Comparison of ENCODE assay signal across 17 cellular contexts in genomic region chr7:23475579-23475844, GRCh38. TPM values are rescaled to one million over a fixed set of nuclear protein-coding genes. Genes with fewer than 3 reads are reported as not detected.
DNase-seq lines count a peak whose midpoint lies in the region; ATAC-seq, FAIRE-seq and TF ChIP-seq lines count a peak whose summit lies in the region.
"Had no signal": no experiment of that assay in that cellular context is flagged by ENCODE, and none has a peak within 500 bp of the region (broad histone marks: within the 10 kb centered on the region; RNA-seq: fewer than 3 reads in every experiment).

No MANE protein-coding gene starts in this region.

- H4K20me1 ChIP-seq in DOHH2 (ENCODE audit: control insufficient read depth, insufficient read depth, low read depth, low read length) (no peaks in the 10 kb centered on the region), IMR-90 (ENCODE audit: insufficient read depth, low read length) (no peaks in the 10 kb centered on the region)

- H3K9me1 ChIP-seq in IMR-90 (ENCODE audit: insufficient read depth, low read length): no peaks in the 10 kb centered on the region

- no peak overlapping the region for H4K8ac ChIP-seq in IMR-90 (ENCODE audit: low read depth in 2 of 2, low read length in 2 of 2)

- no peak overlapping the region for H4K91ac ChIP-seq in IMR-90 (ENCODE audit: insufficient read depth, low read depth, low read length)

- no peak overlapping the region for H2BK120ac ChIP-seq in IMR-90 (ENCODE audit: low read depth, low read length)

- dilution Hi-C loops in IMR-90 (cut with HindIII; ENCODE audit: low sequenced_read_pairs, unreplicated experiment): no loop called here

- POLR2A ChIA-PET in IMR-90 (lab: Charles Lee; ENCODE audit: unreplicated experiment) (no interaction called here), GM10248 (lab: Yijun Ruan, JAX) (no interaction called here)

- no peak overlapping the region for H2AK5ac ChIP-seq in IMR-90 (ENCODE audit: low read depth, low read length)

- H3K4me1 ChIP-seq in DOHH2 (ENCODE audit: control insufficient read depth, low read length) (peaks cover 42% of the 10 kb centered on the region), IMR-90 (ENCODE audit: control insufficient read depth, insufficient read depth, low read length) (peaks cover 2% of the 10 kb centered on the region; the same call in 1 of the 2 replicates), left lung (peaks cover 13 to 29% of the 10 kb centered on the region in 2 donors)

- H3K36me3 ChIP-seq in DOHH2 (ENCODE audit: control insufficient read depth, low read length): peaks cover 37% of the 10 kb centered on the region
- no peaks in the 10 kb centered on the region for H3K36me3 ChIP-seq in IMR-90 (ENCODE audit: control insufficient read depth, insufficient read depth, low read length)
- no peaks in the 10 kb centered on the region for H3K36me3 ChIP-seq in left lung
- H3K36me3 ChIP-seq: BLaER1 treated with 17β-estradiol and CSF1 and Interleukin-3, amounts not matched to agents 10 nM and 100 nM; right atrium auricular region had no signal

- peak; percentile 24 for FAIRE-seq in islet of Langerhans (lab: Jason Lieb, UNC)
- FAIRE-seq: bronchial epithelial cell, endothelial cell of umbilical vein had no signal

- peak overlapping the region; percentile 80 for H2BK5ac ChIP-seq in IMR-90 (ENCODE audit: low read depth, low read length, poor library complexity, severe bottlenecking)

- H3K79me1 ChIP-seq in IMR-90 (ENCODE audit: low read depth in 1 of 2, low read length in 2 of 2): peaks cover 0 to 18% of the 10 kb centered on the region in 2 experiments; a peak in 3 of 4 replicates

- no peak overlapping the region for H3K4ac ChIP-seq in IMR-90 (ENCODE audit: low read depth, low read length)

- H3K56ac ChIP-seq in IMR-90 (ENCODE audit: extremely low read depth, insufficient read depth, low read length): no peak overlapping the region

- H3K27ac ChIP-seq in DOHH2 (ENCODE audit: low read depth, low read length): peak overlapping the region; percentile 95
- H3K27ac ChIP-seq in IMR-90 (ENCODE audit: insufficient read depth, low read length): no peak overlapping the region; the same call in 1 of the 2 replicates
- no peak overlapping the region for H3K27ac ChIP-seq in left lung
- H3K27ac ChIP-seq: BLaER1 treated with 17β-estradiol and CSF1 and Interleukin-3, amounts not matched to agents 10 nM and 100 nM; right atrium auricular region had no signal

- no peak overlapping the region for H3K18ac ChIP-seq in IMR-90 (ENCODE audit: low read depth, low read length)

- peaks cover 54% of the 10 kb centered on the region for H3F3A ChIP-seq in DOHH2 (ENCODE audit: control insufficient read depth, insufficient read depth)

- DNase-seq in IMR-90 (no peak), T-helper 17 cell (no peak), SKM-1 treated with dmso at 0.1 percent for 144 hours (lab: John Stamatoyannopoulos, UW; ENCODE audit: unreplicated experiment) (no peak), left lung (no peak), NCI-H524 (lab: John Stamatoyannopoulos, UW) (no peak), GM10248 (ENCODE audit: extremely low spot score) (no peak)
- DNase-seq: activated CD8-positive, alpha-beta memory T cell treated with anti-CD3 and anti-CD28 coated beads, Interleukin-2, amount 10 ng/mL, durations not matched to agents 7 days and 5 days; activated naive CD4-positive, alpha-beta T cell treated with Interleukin-2 at 50 U/mL for 16 hours; left cardiac atrium; stimulated activated CD4-positive, alpha-beta T cell treated with anti-CD3 and anti-CD28 coated beads, Interleukin-4, amount 100 ng/mL, for 24 hours had no signal

- H3K27me3 Mint-ChIP-seq in T-helper 17 cell: peaks cover 65% of the 10 kb centered on the region

- CTCF ChIA-PET in IMR-90 (lab: Yijun Ruan, JAX) (no interaction called here), GM10248 (lab: Yijun Ruan, JAX) (no interaction called here)

- no peaks in the 10 kb centered on the region for H3K27me3 ChIP-seq in DOHH2 (ENCODE audit: control insufficient read depth, low read length)
- H3K27me3 ChIP-seq in IMR-90 (ENCODE audit: control insufficient read depth, insufficient read depth, low read length): no peaks in the 10 kb centered on the region
- H3K27me3 ChIP-seq in left lung: peaks cover 100% of the 10 kb centered on the region in 2 donors

- H3K27ac Mint-ChIP-seq in T-helper 17 cell: peak overlapping the region; percentile 53
- H3K27ac Mint-ChIP-seq: activated CD8-positive, alpha-beta memory T cell treated with anti-CD3 and anti-CD28 coated beads, Interleukin-2, amount 10 ng/mL, durations not matched to agents 7 days and 5 days; stimulated activated effector memory CD8-positive, alpha-beta T cell treated with anti-CD3 and anti-CD28 coated beads, Interleukin-12 subunit alpha, Interleukin-12 subunit beta, amount 100 ng/mL, for 72 hours had no signal

- H3K9ac ChIP-seq in IMR-90 (ENCODE audit: low read depth, low read length): peak overlapping the region; percentile 29; the same call in 1 of the 2 replicates
- H3K9ac ChIP-seq: BLaER1 treated with 17β-estradiol and CSF1 and Interleukin-3, amounts not matched to agents 10 nM and 100 nM had no signal

- no peak overlapping the region for H2BK20ac ChIP-seq in IMR-90 (ENCODE audit: low read depth, low read length)

- H3K23ac ChIP-seq in IMR-90 (ENCODE audit: low read depth, low read length): no peak overlapping the region

- H3K79me2 ChIP-seq in DOHH2 (ENCODE audit: control insufficient read depth, low read length): peaks cover 76% of the 10 kb centered on the region

- no peak for TF ChIP-seq RAD21 in IMR-90 (IDR thresholded peaks at IDR 0.05; ENCODE audit: low read length)

- H3K14ac ChIP-seq in IMR-90 (replicated peaks; ENCODE audit: low read depth, low read length): no peak overlapping the region

- ATAC-seq in IMR-90 (ENCODE audit: low read depth) (no peak), T-helper 17 cell (no peak), left lung (no peak)
- ATAC-seq: activated CD8-positive, alpha-beta memory T cell treated with anti-CD3 and anti-CD28 coated beads, Interleukin-2, amount 10 ng/mL, durations not matched to agents 7 days and 5 days; left cardiac atrium; stimulated activated effector memory CD8-positive, alpha-beta T cell treated with anti-CD3 and anti-CD28 coated beads, Interleukin-12 subunit alpha, Interleukin-12 subunit beta, amount 100 ng/mL, for 72 hours had no signal

- TF ChIP-seq POLR2A in IMR-90 (IDR thresholded peaks at IDR 0.05; ENCODE audit: low read depth, low read length): no peak

- TF ChIP-seq CTCF in DOHH2 (IDR thresholded peaks at IDR 0.05; ENCODE audit: low read depth, low read length, poor library complexity, severe bottlenecking) (no peak), IMR-90 (conservative IDR thresholded peaks at IDR 0.05; ENCODE audit: low read depth, low read length) (no peak), left lung (IDR thresholded peaks at IDR 0.05) (no peak), GM10248 (IDR thresholded peaks at IDR 0.05; ENCODE audit: control extremely low read depth, extremely low read depth, low read depth, missing control alignments) (no peak)

- no peak overlapping the region for H4K5ac ChIP-seq in IMR-90 (ENCODE audit: low read depth, low read length)

- intact Hi-C loops in IMR-90 (cut with micrococcal nuclease) (loop anchor here (10.0 kb wide), 1 partner anchor 291 kb away; the partner anchor contains the start of gene NUP42), left lung (cut with DNase I) (no loop called here)

- H2AK9ac ChIP-seq in IMR-90 (replicated peaks; ENCODE audit: low read depth, low read length, poor library complexity): no peak overlapping the region

- H3K4me3 ChIP-seq in DOHH2 (ENCODE audit: low read length): peak overlapping the region; percentile 75
- H3K4me3 ChIP-seq in IMR-90 (ENCODE audit: insufficient read depth, low read depth, low read length): no peak overlapping the region
- H3K4me3 ChIP-seq in left lung: no peak overlapping the region
- H3K4me3 ChIP-seq: right atrium auricular region had no signal

- peaks cover 15% of the 10 kb centered on the region for H3K4me1 Mint-ChIP-seq in T-helper 17 cell

- no peak overlapping the region for H2AFZ ChIP-seq in IMR-90 (replicated peaks; ENCODE audit: low read length, poor library complexity)

- no peak overlapping the region for H2BK15ac ChIP-seq in IMR-90 (ENCODE audit: low read depth, low read length)

- H3K4me3 Mint-ChIP-seq in T-helper 17 cell: no peak overlapping the region

- no peaks in the 10 kb centered on the region for H3K9me2 ChIP-seq in DOHH2 (replicated peaks; ENCODE audit: control insufficient read depth, low read length)

- H3K9me3 ChIP-seq in DOHH2 (ENCODE audit: control insufficient read depth, insufficient read depth, low read length) (no peaks in the 10 kb centered on the region), IMR-90 (ENCODE audit: control insufficient read depth, insufficient read depth, low read length) (no peaks in the 10 kb centered on the region), T-helper 17 cell (ENCODE audit: control insufficient read depth, low read length, poor library complexity, severe bottlenecking) (peaks cover 18% of the 10 kb centered on the region), left lung (no peaks in the 10 kb centered on the region)

- H3K4me2 ChIP-seq in DOHH2 (ENCODE audit: low read length) (peak overlapping the region; percentile 69), IMR-90 (ENCODE audit: low read depth, low read length) (peak overlapping the region; percentile 76; the same call in 1 of the 2 replicates)

- no TSS peak for BruUV-seq in IMR-90 (replicated peaks; lab: Mats Ljungman, UMichigan)

- in situ Hi-C loops in IMR-90 (cut with MboI; ENCODE audit: low sequenced_read_pairs): no loop called here

- H3K36me3 Mint-ChIP-seq in T-helper 17 cell (ENCODE audit: low read depth): peaks cover 2% of the 10 kb centered on the region
- H3K36me3 Mint-ChIP-seq: activated CD8-positive, alpha-beta memory T cell treated with anti-CD3 and anti-CD28 coated beads, Interleukin-2, amount 10 ng/mL, durations not matched to agents 7 days and 5 days had no signal

TF ChIP-seq in IMR-90, 13 proteins besides CTCF, POLR2A, EP300 and RAD21:
- TF ChIP-seq SMC3 (IDR thresholded peaks at IDR 0.05; ENCODE audit: low read depth, low read length): no peak
- TF ChIP-seq NFE2L2 (IDR thresholded peaks at IDR 0.05; ENCODE audit: low read depth, low read length): no peak

RNA-seq across cellular contexts. Expression of gene IGF2BP3, which starts 5.2 kb away (rescaled TPM):
- total RNA-seq in IMR-90 (2012; rRNA removed) (59.3 and 94.2 TPM in 2 replicates), T-helper 17 cell (10 to 100 TPM in 1 of 2 donors, 1 to 10 TPM in 1; 1.4 to 11.0 TPM), left lung (1 to 10 TPM; 1.8 to 2.0 TPM)
- polyA plus RNA-seq in IMR-90 (2012; rRNA removed): 47.6 and 50.9 TPM in 2 replicates
- 13.2 and 16.4 TPM in 2 replicates for polyA plus RNA-seq in IMR-90 (2012; cell fraction: cytosol; rRNA removed)
- 34.2 and 98.3 TPM in 2 replicates for polyA plus RNA-seq in IMR-90 (2012; cell fraction: nucleus; rRNA removed; ENCODE audit: low replicate concordance)
- total RNA-seq: right atrium auricular region had no signal

RNA-seq across cellular contexts. Expression of gene TRA2A, which starts 56.3 kb away (rescaled TPM):
- total RNA-seq in IMR-90 (2012; rRNA removed): 36.4 and 44.3 TPM in 2 replicates
- polyA plus RNA-seq in IMR-90 (2012; rRNA removed): 73.6 and 77.3 TPM in 2 replicates
- 16.7 and 17.4 TPM in 2 replicates for polyA plus RNA-seq in IMR-90 (2012; cell fraction: cytosol; rRNA removed)
- 26.8 and 142 TPM in 2 replicates for polyA plus RNA-seq in IMR-90 (2012; cell fraction: nucleus; rRNA removed; ENCODE audit: low replicate concordance)
- total RNA-seq in T-helper 17 cell: 100 to 1,000 TPM; 249 to 285 TPM
- 10 to 100 TPM; 68.1 to 75.8 TPM for total RNA-seq in left lung
